In genomic region chr16:51553910-51554309, GRCh38 we compare ENCODE assay signal across 18 cellular contexts.
DNase-seq lines count a peak whose midpoint lies in the region; TF ChIP-seq lines count a peak whose summit lies in the region.
"Had no signal": no experiment of that assay in that cellular context is flagged by ENCODE, and none has a peak within 500 bp of the region (broad histone marks: within the 10 kb centered on the region; RNA-seq: fewer than 3 reads in every experiment).

No MANE protein-coding gene starts in this region.

- no peaks in the 10 kb centered on the region for H3K79me2 ChIP-seq in mesendoderm (ENCODE audit: control insufficient read depth, insufficient read depth, low read length)
- no peaks in the 10 kb centered on the region for H3K79me2 ChIP-seq in osteoblast (ENCODE audit: insufficient read depth, low read length)

- H3K4me3 ChIP-seq in adipocyte (ENCODE audit: low read length), result no peak overlapping the region
- no peak overlapping the region for H3K4me3 ChIP-seq in esophagus muscularis mucosa
- H3K4me3 ChIP-seq in skeletal muscle cell (ENCODE audit: low read depth, low read length), result no peak overlapping the region
- no peak overlapping the region for H3K4me3 ChIP-seq in mesendoderm (ENCODE audit: low read length)
- no peak overlapping the region for H3K4me3 ChIP-seq in osteoblast (ENCODE audit: insufficient read depth, low read length)
- H3K4me3 ChIP-seq: GM12878 had no signal

- 92% methylated on average over 7 of the region's 7 CpGs for WGBS in esophagus muscularis mucosa
- no CpG with 5 or more reads among the region's 7 CpGs for WGBS in mesendoderm (ENCODE audit: extremely low coverage, insufficient coverage, low lambda C conversion rate)

- H3K56ac ChIP-seq in mesendoderm (ENCODE audit: low read length), result no peak overlapping the region

- H3K9me3 ChIP-seq in adipocyte (ENCODE audit: control insufficient read depth, low read length), result no peaks in the 10 kb centered on the region
- H3K9me3 ChIP-seq in esophagus muscularis mucosa, result no peaks in the 10 kb centered on the region
- H3K9me3 ChIP-seq in osteoblast (ENCODE audit: low read depth, low read length), result no peaks in the 10 kb centered on the region
- H3K9me3 ChIP-seq: BE2C had no signal

- no peaks in the 10 kb centered on the region for H3K79me1 ChIP-seq in mesendoderm (ENCODE audit: low read length)

- H3K9ac ChIP-seq in adipocyte (ENCODE audit: low read length) (no peak overlapping the region), mesendoderm (ENCODE audit: low read length) (no peak overlapping the region)

- no peak overlapping the region for H2AK5ac ChIP-seq in mesendoderm (ENCODE audit: low read length)

- no peak for TF ChIP-seq EP300 in esophagus muscularis mucosa (IDR thresholded peaks at IDR 0.05)

- H2BK5ac ChIP-seq in mesendoderm (ENCODE audit: low read length), result no peak overlapping the region

- no peak for TF ChIP-seq POLR2A in esophagus muscularis mucosa (IDR thresholded peaks at IDR 0.05; ENCODE audit: low read depth)

- DNase-seq in adipocyte (ENCODE audit: low read depth), result peak; percentile 7
- DNase-seq in esophagus muscularis mucosa (ENCODE audit: extremely low spot score), result peak; percentile 57
- DNase-seq in globus pallidus (ENCODE audit: low spot score), result peak; percentile 64
- peak; percentile 69 for DNase-seq in skeletal muscle cell (ENCODE audit: low read depth)
- DNase-seq in mesendoderm, result no peak
- DNase-seq in osteoblast (ENCODE audit: insufficient read length, low spot score, missing footprints), result no peak
- DNase-seq in iPS-NIHi11 (ENCODE audit: low spot score), result no peak
- DNase-seq: BE2C; Calu3; CD4-positive, alpha-beta T cell; DMS79 treated with DMSO at 0.1 percent for 48 hours; GDM1; MM.1S; NCI-H1092 treated with DMSO at 0.1 percent for 48 hours; NCI-H2081 treated with DMSO at 0.1 percent for 48 hours; NCI-H774; RPMI8226 had no signal

- H2AFZ ChIP-seq in osteoblast (ENCODE audit: low read length), result no peak overlapping the region

- H4K8ac ChIP-seq in mesendoderm (ENCODE audit: low read depth, low read length), result no peak overlapping the region

- no peak overlapping the region for H3K27ac ChIP-seq in esophagus muscularis mucosa (replicated peaks in 1 of 4)
- no peak overlapping the region for H3K27ac ChIP-seq in mesendoderm (ENCODE audit: low read depth, low read length)
- H3K27ac ChIP-seq in osteoblast (ENCODE audit: low read depth, low read length), result no peak overlapping the region

- H4K20me1 ChIP-seq in osteoblast (ENCODE audit: insufficient read depth, low read length), result no peaks in the 10 kb centered on the region

- no peak overlapping the region for H3K4me2 ChIP-seq in mesendoderm (ENCODE audit: low read length)
- no peak overlapping the region for H3K4me2 ChIP-seq in osteoblast (ENCODE audit: insufficient read depth, low read length)

- H3K4me1 ChIP-seq in adipocyte (ENCODE audit: control insufficient read depth, insufficient read depth, low read length) (peaks cover 40% of the 10 kb centered on the region), esophagus muscularis mucosa (no peaks in the 10 kb centered on the region), mesendoderm (ENCODE audit: control insufficient read depth, low read depth, low read length) (peaks cover 2% of the 10 kb centered on the region), osteoblast (ENCODE audit: insufficient read depth, low read length) (peaks cover 4% of the 10 kb centered on the region)
- H3K4me1 ChIP-seq: BE2C had no signal

- H2BK15ac ChIP-seq in mesendoderm (replicated peaks; ENCODE audit: low read depth), result no peak overlapping the region

- no peak overlapping the region for H4K5ac ChIP-seq in mesendoderm (ENCODE audit: low read length)

- intact Hi-C loops in esophagus muscularis mucosa (cut with DNase I), result no loop called here

- H3K18ac ChIP-seq in mesendoderm (ENCODE audit: low read length), result no peak overlapping the region

- no peaks in the 10 kb centered on the region for H3K27me3 ChIP-seq in adipocyte (replicated peaks; ENCODE audit: control insufficient read depth, insufficient read depth, low read length)
- no peaks in the 10 kb centered on the region for H3K27me3 ChIP-seq in esophagus muscularis mucosa
- H3K27me3 ChIP-seq in mesendoderm (ENCODE audit: insufficient read depth, low read length, poor library complexity), result no peaks in the 10 kb centered on the region
- no peaks in the 10 kb centered on the region for H3K27me3 ChIP-seq in osteoblast (ENCODE audit: insufficient read depth, low read length)
- H3K27me3 ChIP-seq: BE2C had no signal

- TF ChIP-seq CTCF in esophagus muscularis mucosa (IDR thresholded peaks at IDR 0.05), result no peak
- TF ChIP-seq CTCF in osteoblast (IDR thresholded peaks at IDR 0.05; ENCODE audit: extremely low read depth, low read depth, low read length), result no peak

- H3K36me3 ChIP-seq in adipocyte (ENCODE audit: control insufficient read depth, insufficient read depth, low read length, severe bottlenecking) (no peaks in the 10 kb centered on the region), esophagus muscularis mucosa (no peaks in the 10 kb centered on the region), mesendoderm (ENCODE audit: control insufficient read depth, insufficient read depth, low read length) (no peaks in the 10 kb centered on the region), osteoblast (ENCODE audit: insufficient read depth, low read length) (no peaks in the 10 kb centered on the region)
- H3K36me3 ChIP-seq: BE2C had no signal

- no peak overlapping the region for H2BK120ac ChIP-seq in mesendoderm (ENCODE audit: low read depth, low read length)

- H3K4ac ChIP-seq in mesendoderm (ENCODE audit: low read depth, low read length), result no peak overlapping the region

- H3K23ac ChIP-seq in mesendoderm (ENCODE audit: low read length), result no peak overlapping the region

Comparison
In these comparisons a context has a peak if more than half of its experiments do, and no peak if none do; other contexts are left out.
1. DNase-seq: peak in adipocyte (single experiment), esophagus muscularis mucosa (single experiment), globus pallidus (single experiment) and skeletal muscle cell (single experiment); none in mesendoderm (single experiment), osteoblast (single experiment) and iPS-NIHi11 (single experiment).